ENCODE assay signal across 10 cellular contexts in genomic region chr15:58357529-58358476, GRCh38.
DNase-seq lines count a peak whose midpoint lies in the region; ATAC-seq, FAIRE-seq and TF ChIP-seq lines count a peak whose summit lies in the region.
"Had no signal": no experiment of that assay in that cellular context is flagged by ENCODE, and none has a peak within 500 bp of the region (broad histone marks: within the 10 kb centered on the region; RNA-seq: fewer than 3 reads in every experiment).

No MANE protein-coding gene starts in this region.

- TF ChIP-seq CTCF in astrocyte (IDR thresholded peaks at IDR 0.05; ENCODE audit: insufficient read depth, low read depth, low read length): no peak
- no peak for TF ChIP-seq CTCF in vagina (IDR thresholded peaks at IDR 0.05)

- intact Hi-C loops in naive thymus-derived CD4-positive, alpha-beta T cell (cut with micrococcal nuclease): loop anchor here in 1 of 2 donors (5.0 kb wide), 1 partner anchor 41 kb away; no protein-coding TSS in a partner anchor
- intact Hi-C loops in vagina (cut with DNase I): no loop called here

- no peak overlapping the region for H2AFZ ChIP-seq in astrocyte (ENCODE audit: low read depth, low read length)

- no peaks in the 10 kb centered on the region for H3K4me1 ChIP-seq in astrocyte (ENCODE audit: insufficient read depth, low read length)
- H3K4me1 ChIP-seq in naive thymus-derived CD4-positive, alpha-beta T cell (ENCODE audit: control insufficient read depth in 2 of 2, insufficient read depth in 2 of 2, low read length in 2 of 2): peaks cover 0 to 18% of the 10 kb centered on the region in 2 donors
- H3K4me1 ChIP-seq in vagina: peaks cover 9% of the 10 kb centered on the region

- H3K36me3 Mint-ChIP-seq in astrocyte (ENCODE audit: low read depth, unreplicated experiment): no peaks in the 10 kb centered on the region
- peaks cover 0 to 1% (median 0%) of the 10 kb centered on the region in 5 donors for H3K36me3 Mint-ChIP-seq in naive thymus-derived CD4-positive, alpha-beta T cell

- peaks cover 17% of the 10 kb centered on the region for H3K27me3 Mint-ChIP-seq in astrocyte (ENCODE audit: low read depth, unreplicated experiment)
- no peaks in the 10 kb centered on the region for H3K27me3 Mint-ChIP-seq in naive thymus-derived CD4-positive, alpha-beta T cell

- no peaks in the 10 kb centered on the region for H3K79me2 ChIP-seq in astrocyte (ENCODE audit: insufficient read depth, low read length)

- no peak for TF ChIP-seq POLR2A in vagina (IDR thresholded peaks at IDR 0.05)

- peak; percentile 34 for DNase-seq in EH (ENCODE audit: low read depth)
- DNase-seq in T-helper 1 cell: peak in 3 of 5 donors; percentile 10 to 26 (median 15)
- peak; percentile 25 for DNase-seq in astrocyte (ENCODE audit: low read depth)
- peak in 8 of 9 donors; percentile 41 to 82 (median 62) for DNase-seq in naive thymus-derived CD4-positive, alpha-beta T cell
- DNase-seq in NCI-H1694 treated with DMSO at 0.1 percent for 48 hours (lab: John Stamatoyannopoulos, UW): no peak
- no peak for DNase-seq in vagina (ENCODE audit: extremely low spot score in 2 of 2)
- DNase-seq in islet precursor cell: no peak
- DNase-seq: activated gamma-delta T cell, spleen had no signal

- no peak overlapping the region for H3K9ac ChIP-seq in astrocyte (ENCODE audit: low read length)

- no peaks in the 10 kb centered on the region for H3K9me3 ChIP-seq in astrocyte (ENCODE audit: insufficient read depth, low read depth, low read length)
- no peaks in the 10 kb centered on the region for H3K9me3 ChIP-seq in naive thymus-derived CD4-positive, alpha-beta T cell (ENCODE audit: control insufficient read depth in 2 of 3, low read length in 3 of 3)
- H3K9me3 ChIP-seq in vagina: no peaks in the 10 kb centered on the region
- H3K9me3 ChIP-seq: spleen had no signal

- CTCF ChIA-PET in naive thymus-derived CD4-positive, alpha-beta T cell (lab: Charles Lee): interaction anchor here (0.5 to 0.6 kb wide), 2 partner anchors 45 to 385 kb away, joined by 3 read pairs; no protein-coding TSS in a partner anchor

- H3K4me3 Mint-ChIP-seq in astrocyte (ENCODE audit: unreplicated experiment): no peak overlapping the region
- peak overlapping the region; percentile 42 to 70 (median 56) for H3K4me3 Mint-ChIP-seq in naive thymus-derived CD4-positive, alpha-beta T cell

- H3K4me2 ChIP-seq in astrocyte (ENCODE audit: low read length): no peak overlapping the region

- H3K4me3 ChIP-seq in astrocyte (ENCODE audit: insufficient read depth, low read depth, low read length) (no peak overlapping the region), vagina (no peak overlapping the region)
- H3K4me3 ChIP-seq in naive thymus-derived CD4-positive, alpha-beta T cell (ENCODE audit: low read length): no peak overlapping the region
- H3K4me3 ChIP-seq: spleen had no signal

- H3K27ac ChIP-seq in astrocyte (ENCODE audit: low read depth, low read length) (no peak overlapping the region), vagina (no peak overlapping the region)
- peak overlapping the region; percentile 71 for H3K27ac ChIP-seq in naive thymus-derived CD4-positive, alpha-beta T cell (ENCODE audit: low read depth, low read length)
- H3K27ac ChIP-seq: spleen had no signal

- H3K9me3 Mint-ChIP-seq in astrocyte (ENCODE audit: unreplicated experiment): no peaks in the 10 kb centered on the region
- H3K9me3 Mint-ChIP-seq in naive thymus-derived CD4-positive, alpha-beta T cell: no peaks in the 10 kb centered on the region

- H4K20me1 ChIP-seq in astrocyte (ENCODE audit: insufficient read depth, low read length): no peaks in the 10 kb centered on the region

- H3K36me3 ChIP-seq in astrocyte (ENCODE audit: insufficient read depth, low read length) (no peaks in the 10 kb centered on the region), vagina (no peaks in the 10 kb centered on the region)
- H3K36me3 ChIP-seq in naive thymus-derived CD4-positive, alpha-beta T cell (ENCODE audit: control insufficient read depth in 2 of 3, insufficient read depth in 3 of 3, low read length in 3 of 3): no peaks in the 10 kb centered on the region
- H3K36me3 ChIP-seq: spleen had no signal

- peaks cover 11% of the 10 kb centered on the region for H3K27me3 ChIP-seq in astrocyte (ENCODE audit: insufficient read depth, low read length)
- no peaks in the 10 kb centered on the region for H3K27me3 ChIP-seq in naive thymus-derived CD4-positive, alpha-beta T cell (ENCODE audit: control insufficient read depth in 2 of 2, insufficient read depth in 2 of 2, low read length in 2 of 2)
- H3K27me3 ChIP-seq in vagina: no peaks in the 10 kb centered on the region

- no peak overlapping the region for H3K27ac Mint-ChIP-seq in astrocyte (ENCODE audit: unreplicated experiment)
- H3K27ac Mint-ChIP-seq in naive thymus-derived CD4-positive, alpha-beta T cell: peak overlapping the region; percentile 80 to 94 (median 87)

- ATAC-seq in naive thymus-derived CD4-positive, alpha-beta T cell: peak; percentile 87
- no peak for ATAC-seq in GM21447 (IDR thresholded peaks at IDR 0.05; ENCODE audit: unreplicated experiment)

- H3K4me1 Mint-ChIP-seq in astrocyte (ENCODE audit: low read depth, unreplicated experiment): peaks cover 17% of the 10 kb centered on the region
- H3K4me1 Mint-ChIP-seq in naive thymus-derived CD4-positive, alpha-beta T cell: peaks cover 12 to 38% (median 31%) of the 10 kb centered on the region in 7 donors

- no peak for FAIRE-seq in astrocyte (lab: Jason Lieb, UNC)

- POLR2A ChIA-PET in naive thymus-derived CD4-positive, alpha-beta T cell (lab: Charles Lee): interaction anchor here (0.6 to 1.1 kb wide), 3 partner anchors 20 to 270 kb away, joined by 3 read pairs; no protein-coding TSS in a partner anchor

Comparison
In these comparisons a context has a peak if more than half of its experiments do, and no peak if none do; other contexts are left out.
1. DNase-seq: peak in EH (single experiment), T-helper 1 cell (3 of 5), astrocyte (single experiment) and naive thymus-derived CD4-positive, alpha-beta T cell (8 of 9); none in NCI-H1694 treated with DMSO at 0.1 percent for 48 hours (single experiment), vagina (0 of 2) and islet precursor cell (single experiment).